ENCODE assay signal across 8 cellular contexts in genomic region chr19:39824143-39825092, GRCh38.
DNase-seq lines count a peak whose midpoint lies in the region; ATAC-seq and TF ChIP-seq lines count a peak whose summit lies in the region.

No MANE protein-coding gene starts in this region.

- TF ChIP-seq CTCF in AG10803 (conservative IDR thresholded peaks at IDR 0.05; ENCODE audit: low read length): no peak

- peak; percentile 66 for TF ChIP-seq POLR2A in GM19099 (IDR thresholded peaks at IDR 0.05; ENCODE audit: extremely low read depth, insufficient read length, low read depth)

- no peak overlapping the region for H3K27ac ChIP-seq in epithelial cell of prostate

- peak; percentile 58 for ATAC-seq in HG03439 (IDR thresholded peaks at IDR 0.05; ENCODE audit: unreplicated experiment)

- peak overlapping the region; percentile 92 for H3K4me3 ChIP-seq in AG10803 (ENCODE audit: low read length)

- peak; percentile 90 for DNase-seq in AG10803 (ENCODE audit: low read depth)
- peak; percentile 93 for DNase-seq in NCI-H774 (lab: John Stamatoyannopoulos, UW)
- peak; percentile 74 for DNase-seq in activated CD8-positive, alpha-beta memory T cell treated with anti-CD3 and anti-CD28 coated beads, Interleukin-2, amount 50 U/mL, for 24 hours (ENCODE audit: extremely low read depth)
- DNase-seq in epithelial cell of prostate (ENCODE audit: low read depth, low spot score): peak; percentile 66
- peak; percentile 96 for DNase-seq in midbrain (lab: John Stamatoyannopoulos, UW)
- DNase-seq in stimulated activated CD8-positive, alpha-beta memory T cell treated with anti-CD3 and anti-CD28 coated beads, Interleukin-15, amount 100 ng/mL, for 4 hours (ENCODE audit: low read depth in 2 of 2): peak; percentile 56 to 76
